ENCODE assay signal across 9 cellular contexts in the genomic region with DNA sequence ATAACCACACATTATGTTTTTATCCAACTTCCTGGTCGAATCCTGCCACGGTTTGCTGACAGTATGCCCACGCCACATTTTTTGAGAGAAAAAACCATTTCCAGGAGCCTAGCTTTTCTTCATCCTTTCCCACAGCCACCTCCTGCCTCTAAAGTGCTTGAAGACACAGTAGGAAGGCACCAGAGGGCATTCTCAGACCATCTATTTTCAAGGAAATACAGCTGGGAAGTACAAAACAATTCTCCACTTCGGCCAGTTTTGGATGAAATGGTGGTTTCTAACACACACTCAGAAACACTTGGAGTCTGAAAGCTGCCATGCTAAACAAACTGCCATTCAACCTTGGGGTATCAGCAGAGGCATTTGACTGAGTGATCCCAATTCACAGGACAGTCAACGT.
DNase-seq lines count a peak whose midpoint lies in the region; ATAC-seq and TF ChIP-seq lines count a peak whose summit lies in the region.
"Had no signal": no experiment of that assay in that cellular context is flagged by ENCODE, and none has a peak within 500 bp of the region (broad histone marks: within the 10 kb centered on the region; RNA-seq: fewer than 3 reads in every experiment).

No MANE protein-coding gene starts in this region.

- H3K36me3 ChIP-seq in endodermal cell (ENCODE audit: control insufficient read depth, insufficient read depth, low read length) (no peaks in the 10 kb centered on the region), stomach (no peaks in the 10 kb centered on the region)

- H3K4me1 ChIP-seq in endodermal cell (ENCODE audit: control insufficient read depth, insufficient read depth, low read length) (no peaks in the 10 kb centered on the region), stomach (no peaks in the 10 kb centered on the region)

- no peak overlapping the region for H3K27ac ChIP-seq in endodermal cell (ENCODE audit: low read depth, low read length)
- H3K27ac ChIP-seq in stomach: no peak overlapping the region

- H3K27me3 Mint-ChIP-seq in endodermal cell (ENCODE audit: insufficient read depth) (no peaks in the 10 kb centered on the region), nephron (ENCODE audit: low read depth) (peaks cover 3% of the 10 kb centered on the region)
- no peaks in the 10 kb centered on the region for H3K27me3 Mint-ChIP-seq in activated CD8-positive, alpha-beta memory T cell treated with anti-CD3 and anti-CD28 coated beads, Interleukin-2, amount 10 ng/mL, durations not matched to agents 7 days and 5 days

- ATAC-seq in activated CD8-positive, alpha-beta memory T cell treated with anti-CD3 and anti-CD28 coated beads, Interleukin-2, amount 10 ng/mL, durations not matched to agents 7 days and 5 days: no peak

- CTCF ChIA-PET in activated CD8-positive, alpha-beta memory T cell treated with anti-CD3 and anti-CD28 coated beads, Interleukin-2, amount 10 ng/mL, durations not matched to agents 7 days and 5 days (lab: Charles Lee): no interaction called here

- no peak for TF ChIP-seq POLR2A in lower leg skin (IDR thresholded peaks at IDR 0.05)
- no peak for TF ChIP-seq POLR2A in stomach (IDR thresholded peaks at IDR 0.05)

- TF ChIP-seq CTCF in endodermal cell (conservative IDR thresholded peaks at IDR 0.05) (peak; percentile 75), nephron (IDR thresholded peaks at IDR 0.05; ENCODE audit: unreplicated experiment in 3 of 3) (peak; percentile 50 to 61 (median 55)), lower leg skin (IDR thresholded peaks at IDR 0.05) (no peak), stomach (IDR thresholded peaks at IDR 0.05) (no peak)

- H3K4me3 ChIP-seq in endodermal cell (ENCODE audit: low read length) (no peak overlapping the region), lower leg skin (ENCODE audit: low read depth, poor library complexity, severe bottlenecking) (no peak overlapping the region), stomach (no peak overlapping the region)

- no peaks in the 10 kb centered on the region for H3K9me3 ChIP-seq in endodermal cell (ENCODE audit: control insufficient read depth, low read length)
- no peaks in the 10 kb centered on the region for H3K9me3 ChIP-seq in stomach

- intact Hi-C loops in lower leg skin (cut with DNase I; ENCODE audit: low total_unique reads): no loop called here
- intact Hi-C loops in stomach (cut with DNase I; ENCODE audit: low total_unique reads): no loop called here

- 72 to 75% methylated on average over 5 of the region's 5 CpGs for WGBS in endodermal cell (ENCODE audit: insufficient coverage in 1 of 2, insufficient read length in 1 of 2), 2 experiments
- 51 to 60% methylated on average over 5 of the region's 5 CpGs for WGBS in lower leg skin, 2 donors
- WGBS in stomach, 5 donors: 58 to 69% (median 61%) methylated on average over 5 of the region's 5 CpGs

- peak; percentile 75 for DNase-seq in DMS53 (lab: John Stamatoyannopoulos, UW)
- DNase-seq in NCI-H748 (lab: John Stamatoyannopoulos, UW; ENCODE audit: unreplicated experiment): peak; percentile 67
- peak; percentile 60 for DNase-seq in endodermal cell
- DNase-seq in activated CD8-positive, alpha-beta memory T cell treated with anti-CD3 and anti-CD28 coated beads, Interleukin-2, amount 10 ng/mL, durations not matched to agents 7 days and 5 days: no peak
- no peak for DNase-seq in lower leg skin (ENCODE audit: low spot score in 2 of 2)
- DNase-seq in SK-N-DZ (ENCODE audit: low spot score): no peak
- DNase-seq in stomach: no peak
- DNase-seq: stimulated activated CD8-positive, alpha-beta memory T cell treated with anti-CD3 and anti-CD28 coated beads, Interleukin-4, amount 100 ng/mL, for 48 hours had no signal

- no peak overlapping the region for H3K9ac ChIP-seq in endodermal cell (ENCODE audit: extremely low read depth, low read length, poor library complexity, severe bottlenecking)

- H3K4me1 Mint-ChIP-seq in endodermal cell: peaks cover 6% of the 10 kb centered on the region
- peaks cover 48% of the 10 kb centered on the region for H3K4me1 Mint-ChIP-seq in nephron
- H3K4me1 Mint-ChIP-seq in activated CD8-positive, alpha-beta memory T cell treated with anti-CD3 and anti-CD28 coated beads, Interleukin-2, amount 10 ng/mL, durations not matched to agents 7 days and 5 days: peaks cover 22% of the 10 kb centered on the region

- H3K27ac Mint-ChIP-seq in endodermal cell (no peak overlapping the region), nephron (peak overlapping the region; percentile 30 to 90 (median 90))
- no peak overlapping the region for H3K27ac Mint-ChIP-seq in activated CD8-positive, alpha-beta memory T cell treated with anti-CD3 and anti-CD28 coated beads, Interleukin-2, amount 10 ng/mL, durations not matched to agents 7 days and 5 days

- H3K4me3 Mint-ChIP-seq in endodermal cell (no peak overlapping the region), nephron (no peak overlapping the region)
- no peak overlapping the region for H3K4me3 Mint-ChIP-seq in activated CD8-positive, alpha-beta memory T cell treated with anti-CD3 and anti-CD28 coated beads, Interleukin-2, amount 10 ng/mL, durations not matched to agents 7 days and 5 days

- H3K27me3 ChIP-seq in endodermal cell (ENCODE audit: control insufficient read depth, insufficient read depth, low read length, poor library complexity, severe bottlenecking) (no peaks in the 10 kb centered on the region), stomach (no peaks in the 10 kb centered on the region)

- H3K9me3 Mint-ChIP-seq in endodermal cell (peaks cover 3% of the 10 kb centered on the region), nephron (peaks cover 6% of the 10 kb centered on the region)
- H3K9me3 Mint-ChIP-seq in activated CD8-positive, alpha-beta memory T cell treated with anti-CD3 and anti-CD28 coated beads, Interleukin-2, amount 10 ng/mL, durations not matched to agents 7 days and 5 days (ENCODE audit: low read depth): peaks cover 2% of the 10 kb centered on the region

- no peak for TF ChIP-seq EP300 in stomach (IDR thresholded peaks at IDR 0.05)

- peaks cover 2% of the 10 kb centered on the region for H3K36me3 Mint-ChIP-seq in endodermal cell (ENCODE audit: low read depth)
- H3K36me3 Mint-ChIP-seq in nephron (ENCODE audit: low read depth): no peaks in the 10 kb centered on the region
- H3K36me3 Mint-ChIP-seq in activated CD8-positive, alpha-beta memory T cell treated with anti-CD3 and anti-CD28 coated beads, Interleukin-2, amount 10 ng/mL, durations not matched to agents 7 days and 5 days: no peaks in the 10 kb centered on the region

Comparison
In these comparisons a context has a peak if more than half of its experiments do, and no peak if none do; other contexts are left out.
1. DNase-seq: peak in DMS53 (single experiment), NCI-H748 (single experiment) and endodermal cell (single experiment); none in activated CD8-positive, alpha-beta memory T cell treated with anti-CD3 and anti-CD28 coated beads, Interleukin-2, amount 10 ng/mL, durations not matched to agents 7 days and 5 days (single experiment), lower leg skin (0 of 2), SK-N-DZ (single experiment) and stomach (single experiment).
2. H3K27ac Mint-ChIP-seq: peak in nephron (3 of 3); none in endodermal cell (single experiment) and activated CD8-positive, alpha-beta memory T cell treated with anti-CD3 and anti-CD28 coated beads, Interleukin-2, amount 10 ng/mL, durations not matched to agents 7 days and 5 days (single experiment).
3. CTCF ChIP-seq: peak in endodermal cell (single experiment) and nephron (3 of 3); none in lower leg skin (0 of 3) and stomach (0 of 7).